Comparison of ENCODE assay signal across 19 cellular contexts in the genomic region with DNA sequence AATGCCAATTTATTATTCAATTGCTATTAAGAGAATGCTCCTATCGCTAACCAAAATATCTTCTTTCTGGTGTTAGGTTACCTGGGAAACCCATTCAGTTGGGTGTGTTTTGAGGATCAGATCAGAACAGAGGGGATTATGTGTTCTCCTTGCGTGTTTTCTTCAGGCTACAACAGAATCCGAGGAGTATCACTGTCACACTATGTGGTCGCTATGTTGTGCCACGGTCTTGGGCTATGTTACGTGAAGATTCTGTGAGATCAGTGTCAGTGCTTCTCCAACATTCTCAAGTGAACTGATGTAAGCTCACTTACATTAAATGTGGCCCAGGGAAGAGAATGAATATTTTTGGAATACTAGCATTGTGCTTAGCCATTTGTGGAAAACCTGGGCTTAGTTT. TPM values are rescaled to one million over a fixed set of nuclear protein-coding genes. Genes with fewer than 3 reads are reported as not detected.
"Had no signal": no experiment of that assay in that cellular context is flagged by ENCODE, and none has a peak within 500 bp of the region (broad histone marks: within the 10 kb centered on the region; RNA-seq: fewer than 3 reads in every experiment).

No MANE protein-coding gene starts in this region.

- H3K27me3 ChIP-seq: right atrium auricular region, spleen, tibial nerve, upper lobe of left lung had no signal

- H3K27ac ChIP-seq: coronary artery, parathyroid adenoma, right atrium auricular region, spleen, thoracic aorta, tibial nerve, upper lobe of left lung had no signal

- H3K9me3 ChIP-seq: right atrium auricular region, thoracic aorta, tibial nerve, upper lobe of left lung had no signal

- H3K36me3 ChIP-seq: right atrium auricular region, spleen, thoracic aorta, tibial nerve, upper lobe of left lung had no signal

- H3K4me3 ChIP-seq: coronary artery, lung, right atrium auricular region, spleen, thoracic aorta, tibial nerve, upper lobe of left lung had no signal

- H3K4me1 ChIP-seq: parathyroid adenoma, right atrium auricular region, spleen, tibial nerve, upper lobe of left lung had no signal

- DNase-seq: dermis blood vessel endothelial cell; head of caudate nucleus; natural killer cell; spleen; stimulated activated CD4-positive, alpha-beta T cell treated with anti-CD3 and anti-CD28 coated beads, Interleukin-4, amount 100 ng/mL, for 4 hours; stimulated activated naive CD8-positive, alpha-beta T cell treated with anti-CD3 and anti-CD28 coated beads, Interleukin-15, Interleukin-2, amounts not matched to agents 100 U/mL and 50 U/mL, for 24 hours; substantia nigra; upper lobe of left lung had no signal

- ATAC-seq: left lobe of liver; natural killer cell; sciatic nerve; stimulated activated memory B cell treated with anti-CD40 and anti-IgM and Interleukin-4, amounts not matched to agents 10 μg/mL and 1 μg/mL and 100 μg/mL, for 72 hours; stimulated activated naive CD8-positive, alpha-beta T cell treated with anti-CD3 and anti-CD28 coated beads, Interleukin-15, Interleukin-2, amounts not matched to agents 100 U/mL and 50 U/mL, for 24 hours had no signal

RNA-seq across cellular contexts. Expression of a gene that starts 39.0 kb away (rescaled TPM):
- total RNA-seq: dermis blood vessel endothelial cell, glomerular endothelial cell, liver, natural killer cell had no signal
